ENCODE assay signal across 1 cellular context in the genomic region with DNA sequence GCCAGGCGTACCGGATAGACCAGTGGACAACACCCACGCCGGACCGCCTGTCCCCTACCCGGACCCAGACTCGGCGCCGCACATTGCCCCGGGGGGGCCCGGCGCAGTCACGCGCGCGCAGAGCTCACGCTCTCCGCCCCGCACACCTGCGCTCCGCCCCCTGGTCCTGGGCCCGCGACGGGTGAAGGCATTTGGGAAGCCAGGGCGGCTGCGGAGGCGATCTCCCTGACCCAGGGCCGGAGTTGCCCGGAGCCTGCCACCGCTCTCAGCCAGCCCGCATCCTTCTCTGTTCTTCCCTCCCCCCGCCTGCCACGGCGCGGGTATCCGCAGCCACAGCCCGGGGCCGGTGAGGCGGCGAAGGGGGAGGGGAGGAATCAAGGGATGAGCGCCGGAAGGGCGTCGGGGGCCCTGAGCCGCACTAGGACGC.
TF ChIP-seq lines count a peak whose summit lies in the region.

No MANE protein-coding gene starts in this region.

TF ChIP-seq in HepG2, 621 proteins besides CTCF, POLR2A, EP300 and RAD21 (continued from another document and continues in another):
- TF ChIP-seq, protein P1, sequence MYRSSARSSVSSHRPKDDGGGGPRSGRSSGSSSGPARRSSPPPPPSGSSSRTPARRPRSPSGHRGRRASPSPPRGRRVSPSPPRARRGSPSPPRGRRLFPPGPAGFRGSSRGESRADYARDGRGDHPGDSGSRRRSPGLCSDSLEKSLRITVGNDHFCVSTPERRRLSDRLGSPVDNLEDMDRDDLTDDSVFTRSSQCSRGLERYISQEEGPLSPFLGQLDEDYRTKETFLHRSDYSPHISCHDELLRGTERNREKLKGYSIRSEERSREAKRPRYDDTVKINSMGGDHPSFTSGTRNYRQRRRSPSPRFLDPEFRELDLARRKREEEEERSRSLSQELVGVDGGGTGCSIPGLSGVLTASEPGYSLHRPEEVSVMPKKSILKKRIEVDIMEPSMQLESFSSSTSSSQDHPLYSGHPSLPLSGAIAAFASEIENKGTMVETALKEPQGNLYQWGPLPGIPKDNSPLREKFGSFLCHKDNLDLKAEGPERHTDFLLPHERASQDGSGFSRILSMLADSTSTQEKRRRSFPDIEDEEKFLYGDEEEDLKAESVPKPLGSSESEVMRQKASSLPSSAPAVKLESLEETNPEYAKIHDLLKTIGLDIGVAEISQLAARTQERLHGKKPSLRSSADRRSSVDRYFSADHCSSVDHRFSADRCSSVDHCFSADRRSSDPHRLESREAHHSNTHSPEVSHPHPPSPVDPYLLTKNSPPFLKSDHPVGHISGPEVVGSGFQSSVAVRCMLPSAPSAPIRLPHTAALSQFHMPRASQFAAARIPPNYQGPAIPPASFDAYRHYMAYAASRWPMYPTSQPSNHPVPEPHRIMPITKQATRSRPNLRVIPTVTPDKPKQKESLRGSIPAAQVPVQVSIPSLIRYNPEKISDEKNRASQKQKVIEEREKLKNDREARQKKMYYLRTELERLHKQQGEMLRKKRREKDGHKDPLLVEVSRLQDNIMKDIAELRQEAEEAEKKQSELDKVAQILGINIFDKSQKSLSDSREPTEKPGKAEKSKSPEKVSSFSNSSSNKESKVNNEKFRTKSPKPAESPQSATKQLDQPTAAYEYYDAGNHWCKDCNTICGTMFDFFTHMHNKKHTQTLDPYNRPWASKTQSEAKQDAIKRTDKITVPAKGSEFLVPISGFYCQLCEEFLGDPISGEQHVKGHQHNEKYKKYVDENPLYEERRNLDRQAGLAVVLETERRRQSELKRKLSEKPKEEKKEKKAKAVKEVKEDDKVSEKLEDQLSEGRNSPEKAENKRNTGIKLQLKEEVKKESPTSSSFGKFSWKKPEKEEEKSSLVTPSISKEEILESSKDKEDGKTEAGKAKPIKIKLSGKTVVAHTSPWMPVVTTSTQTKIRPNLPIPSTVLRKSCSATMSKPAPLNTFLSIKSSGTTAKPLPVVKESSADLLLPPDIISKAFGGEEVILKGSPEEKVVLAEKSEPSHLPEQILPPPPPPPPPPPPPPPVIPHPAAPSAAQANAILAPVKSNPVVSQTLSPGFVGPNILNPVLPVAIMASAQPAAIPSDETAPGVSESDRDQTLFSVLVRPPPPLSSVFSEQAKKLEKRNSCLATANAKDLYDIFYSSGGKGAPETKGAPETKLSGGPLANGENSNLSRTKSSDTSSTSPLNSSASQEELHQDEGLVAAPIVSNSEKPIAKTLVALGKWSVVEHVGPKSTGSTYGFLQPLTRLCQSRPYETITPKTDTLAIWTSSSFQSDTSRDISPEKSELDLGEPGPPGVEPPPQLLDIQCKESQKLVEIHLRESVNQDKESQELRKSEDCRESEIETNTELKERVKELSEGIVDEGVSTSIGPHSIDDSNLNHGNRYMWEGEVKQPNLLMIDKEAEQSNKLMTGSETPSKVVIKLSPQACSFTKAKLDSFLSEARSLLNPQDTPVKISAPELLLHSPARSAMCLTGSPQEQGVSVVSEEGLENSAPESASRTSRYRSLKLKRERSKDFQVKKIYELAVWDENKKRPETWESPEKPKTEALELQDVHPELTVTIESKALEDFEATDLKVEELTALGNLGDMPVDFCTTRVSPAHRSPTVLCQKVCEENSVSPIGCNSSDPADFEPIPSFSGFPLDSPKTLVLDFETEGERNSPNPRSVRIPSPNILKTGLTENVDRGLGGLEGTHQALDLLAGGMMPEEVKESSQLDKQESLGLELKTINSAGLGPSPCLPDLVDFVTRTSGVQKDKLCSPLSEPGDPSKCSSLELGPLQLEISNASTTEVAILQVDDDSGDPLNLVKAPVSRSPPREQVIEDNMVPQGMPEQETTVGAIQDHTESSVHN (CRISPR knock-in tag; IDR thresholded peaks at IDR 0.05), result no peak
- TF ChIP-seq, protein P2, sequence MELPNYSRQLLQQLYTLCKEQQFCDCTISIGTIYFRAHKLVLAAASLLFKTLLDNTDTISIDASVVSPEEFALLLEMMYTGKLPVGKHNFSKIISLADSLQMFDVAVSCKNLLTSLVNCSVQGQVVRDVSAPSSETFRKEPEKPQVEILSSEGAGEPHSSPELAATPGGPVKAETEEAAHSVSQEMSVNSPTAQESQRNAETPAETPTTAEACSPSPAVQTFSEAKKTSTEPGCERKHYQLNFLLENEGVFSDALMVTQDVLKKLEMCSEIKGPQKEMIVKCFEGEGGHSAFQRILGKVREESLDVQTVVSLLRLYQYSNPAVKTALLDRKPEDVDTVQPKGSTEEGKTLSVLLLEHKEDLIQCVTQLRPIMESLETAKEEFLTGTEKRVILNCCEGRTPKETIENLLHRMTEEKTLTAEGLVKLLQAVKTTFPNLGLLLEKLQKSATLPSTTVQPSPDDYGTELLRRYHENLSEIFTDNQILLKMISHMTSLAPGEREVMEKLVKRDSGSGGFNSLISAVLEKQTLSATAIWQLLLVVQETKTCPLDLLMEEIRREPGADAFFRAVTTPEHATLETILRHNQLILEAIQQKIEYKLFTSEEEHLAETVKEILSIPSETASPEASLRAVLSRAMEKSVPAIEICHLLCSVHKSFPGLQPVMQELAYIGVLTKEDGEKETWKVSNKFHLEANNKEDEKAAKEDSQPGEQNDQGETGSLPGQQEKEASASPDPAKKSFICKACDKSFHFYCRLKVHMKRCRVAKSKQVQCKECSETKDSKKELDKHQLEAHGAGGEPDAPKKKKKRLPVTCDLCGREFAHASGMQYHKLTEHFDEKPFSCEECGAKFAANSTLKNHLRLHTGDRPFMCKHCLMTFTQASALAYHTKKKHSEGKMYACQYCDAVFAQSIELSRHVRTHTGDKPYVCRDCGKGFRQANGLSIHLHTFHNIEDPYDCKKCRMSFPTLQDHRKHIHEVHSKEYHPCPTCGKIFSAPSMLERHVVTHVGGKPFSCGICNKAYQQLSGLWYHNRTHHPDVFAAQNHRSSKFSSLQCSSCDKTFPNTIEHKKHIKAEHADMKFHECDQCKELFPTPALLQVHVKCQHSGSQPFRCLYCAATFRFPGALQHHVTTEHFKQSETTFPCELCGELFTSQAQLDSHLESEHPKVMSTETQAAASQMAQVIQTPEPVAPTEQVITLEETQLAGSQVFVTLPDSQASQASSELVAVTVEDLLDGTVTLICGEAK (IDR thresholded peaks at IDR 0.05), result no peak
- TF ChIP-seq, protein P2 (CRISPR knock-in tag; IDR thresholded peaks at IDR 0.05), result no peak; the same call in 1 of the 2 replicates
- TF ChIP-seq TAF15 (IDR thresholded peaks at IDR 0.05; ENCODE audit: low read depth, low read length, poor library complexity, severe bottlenecking) (no peak), KLF9 (CRISPR knock-in tag; IDR thresholded peaks at IDR 0.05; ENCODE audit: low read depth) (no peak), FIP1L1 (IDR thresholded peaks at IDR 0.05; ENCODE audit: borderline replicate concordance, insufficient read depth, low read depth, low read length) (no peak), ZC3H4 (CRISPR knock-in tag; IDR thresholded peaks at IDR 0.05; ENCODE audit: borderline replicate concordance) (no peak)
- TF ChIP-seq, protein P3, sequence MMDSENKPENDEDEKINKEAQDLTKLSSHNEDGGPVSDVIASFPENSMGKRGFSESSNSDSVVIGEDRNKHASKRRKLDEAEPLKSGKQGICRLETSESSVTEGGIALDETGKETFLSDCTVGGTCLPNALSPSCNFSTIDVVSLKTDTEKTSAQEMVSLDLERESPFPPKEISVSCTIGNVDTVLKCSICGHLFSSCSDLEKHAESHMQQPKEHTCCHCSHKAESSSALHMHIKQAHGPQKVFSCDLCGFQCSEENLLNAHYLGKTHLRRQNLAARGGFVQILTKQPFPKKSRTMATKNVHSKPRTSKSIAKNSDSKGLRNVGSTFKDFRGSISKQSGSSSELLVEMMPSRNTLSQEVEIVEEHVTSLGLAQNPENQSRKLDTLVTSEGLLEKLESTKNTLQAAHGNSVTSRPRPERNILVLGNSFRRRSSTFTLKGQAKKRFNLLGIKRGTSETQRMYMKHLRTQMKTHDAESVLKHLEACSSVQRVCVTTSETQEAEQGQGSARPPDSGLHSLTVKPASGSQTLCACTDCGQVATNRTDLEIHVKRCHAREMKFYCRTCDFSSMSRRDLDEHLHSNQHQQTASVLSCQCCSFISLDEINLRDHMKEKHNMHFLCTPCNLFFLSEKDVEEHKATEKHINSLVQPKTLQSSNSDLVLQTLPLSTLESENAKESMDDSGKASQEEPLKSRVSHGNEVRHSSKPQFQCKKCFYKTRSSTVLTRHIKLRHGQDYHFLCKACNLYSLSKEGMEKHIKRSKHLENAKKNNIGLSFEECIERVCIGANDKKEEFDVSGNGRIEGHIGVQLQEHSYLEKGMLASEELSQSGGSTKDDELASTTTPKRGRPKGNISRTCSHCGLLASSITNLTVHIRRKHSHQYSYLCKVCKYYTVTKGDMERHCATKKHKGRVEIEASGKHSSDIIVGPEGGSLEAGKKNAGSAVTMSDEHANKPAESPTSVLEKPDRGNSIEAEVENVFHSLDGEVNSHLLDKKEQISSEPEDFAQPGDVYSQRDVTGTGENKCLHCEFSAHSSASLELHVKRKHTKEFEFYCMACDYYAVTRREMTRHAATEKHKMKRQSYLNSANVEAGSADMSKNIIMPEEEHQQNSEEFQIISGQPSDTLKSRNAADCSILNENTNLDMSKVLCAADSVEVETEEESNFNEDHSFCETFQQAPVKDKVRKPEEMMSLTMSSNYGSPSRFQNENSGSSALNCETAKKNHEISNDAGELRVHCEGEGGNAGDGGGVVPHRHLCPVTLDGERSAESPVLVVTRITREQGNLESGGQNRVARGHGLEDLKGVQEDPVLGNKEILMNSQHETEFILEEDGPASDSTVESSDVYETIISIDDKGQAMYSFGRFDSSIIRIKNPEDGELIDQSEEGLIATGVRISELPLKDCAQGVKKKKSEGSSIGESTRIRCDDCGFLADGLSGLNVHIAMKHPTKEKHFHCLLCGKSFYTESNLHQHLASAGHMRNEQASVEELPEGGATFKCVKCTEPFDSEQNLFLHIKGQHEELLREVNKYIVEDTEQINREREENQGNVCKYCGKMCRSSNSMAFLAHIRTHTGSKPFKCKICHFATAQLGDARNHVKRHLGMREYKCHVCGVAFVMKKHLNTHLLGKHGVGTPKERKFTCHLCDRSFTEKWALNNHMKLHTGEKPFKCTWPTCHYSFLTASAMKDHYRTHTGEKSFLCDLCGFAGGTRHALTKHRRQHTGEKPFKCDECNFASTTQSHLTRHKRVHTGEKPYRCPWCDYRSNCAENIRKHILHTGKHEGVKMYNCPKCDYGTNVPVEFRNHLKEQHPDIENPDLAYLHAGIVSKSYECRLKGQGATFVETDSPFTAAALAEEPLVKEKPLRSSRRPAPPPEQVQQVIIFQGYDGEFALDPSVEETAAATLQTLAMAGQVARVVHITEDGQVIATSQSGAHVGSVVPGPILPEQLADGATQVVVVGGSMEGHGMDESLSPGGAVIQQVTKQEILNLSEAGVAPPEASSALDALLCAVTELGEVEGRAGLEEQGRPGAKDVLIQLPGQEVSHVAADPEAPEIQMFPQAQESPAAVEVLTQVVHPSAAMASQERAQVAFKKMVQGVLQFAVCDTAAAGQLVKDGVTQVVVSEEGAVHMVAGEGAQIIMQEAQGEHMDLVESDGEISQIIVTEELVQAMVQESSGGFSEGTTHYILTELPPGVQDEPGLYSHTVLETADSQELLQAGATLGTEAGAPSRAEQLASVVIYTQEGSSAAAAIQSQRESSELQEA (CRISPR knock-in tag; IDR thresholded peaks at IDR 0.05; ENCODE audit: not compliant biosample characterization), result peak; percentile 4
- TF ChIP-seq, protein P4, sequence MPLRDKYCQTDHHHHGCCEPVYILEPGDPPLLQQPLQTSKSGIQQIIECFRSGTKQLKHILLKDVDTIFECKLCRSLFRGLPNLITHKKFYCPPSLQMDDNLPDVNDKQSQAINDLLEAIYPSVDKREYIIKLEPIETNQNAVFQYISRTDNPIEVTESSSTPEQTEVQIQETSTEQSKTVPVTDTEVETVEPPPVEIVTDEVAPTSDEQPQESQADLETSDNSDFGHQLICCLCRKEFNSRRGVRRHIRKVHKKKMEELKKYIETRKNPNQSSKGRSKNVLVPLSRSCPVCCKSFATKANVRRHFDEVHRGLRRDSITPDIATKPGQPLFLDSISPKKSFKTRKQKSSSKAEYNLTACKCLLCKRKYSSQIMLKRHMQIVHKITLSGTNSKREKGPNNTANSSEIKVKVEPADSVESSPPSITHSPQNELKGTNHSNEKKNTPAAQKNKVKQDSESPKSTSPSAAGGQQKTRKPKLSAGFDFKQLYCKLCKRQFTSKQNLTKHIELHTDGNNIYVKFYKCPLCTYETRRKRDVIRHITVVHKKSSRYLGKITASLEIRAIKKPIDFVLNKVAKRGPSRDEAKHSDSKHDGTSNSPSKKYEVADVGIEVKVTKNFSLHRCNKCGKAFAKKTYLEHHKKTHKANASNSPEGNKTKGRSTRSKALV (CRISPR knock-in tag; IDR thresholded peaks at IDR 0.05), result no peak
